Comparison of ENCODE assay signal across 9 cellular contexts in genomic region chr12:132285991-132286681, GRCh38. TPM values are rescaled to one million over a fixed set of nuclear protein-coding genes. Genes with fewer than 3 reads are reported as not detected.
DNase-seq lines count a peak whose midpoint lies in the region; ATAC-seq, FAIRE-seq and TF ChIP-seq lines count a peak whose summit lies in the region.
"Had no signal": no experiment of that assay in that cellular context is flagged by ENCODE, and none has a peak within 500 bp of the region (broad histone marks: within the 10 kb centered on the region; RNA-seq: fewer than 3 reads in every experiment).

No MANE protein-coding gene starts in this region.

- CTCF ChIA-PET in activated naive CD4-positive, alpha-beta T cell treated with anti-CD3 and anti-CD28 coated beads for 36 hours (lab: Charles Lee), result no interaction called here

- peaks cover 0 to 86% of the 10 kb centered on the region in 2 donors for H3K27me3 ChIP-seq in breast epithelium

- TF ChIP-seq POLR2A in breast epithelium (IDR thresholded peaks at IDR 0.05), result no peak

- no peak for ATAC-seq in activated naive CD4-positive, alpha-beta T cell treated with anti-CD3 and anti-CD28 coated beads, Interleukin-2, amount 50 U/mL, for 72 hours
- ATAC-seq in left lobe of liver, result peak; percentile 65

- H3K27ac Mint-ChIP-seq in activated naive CD4-positive, alpha-beta T cell treated with anti-CD3 and anti-CD28 coated beads for 36 hours, result no peak overlapping the region
- no peak overlapping the region for H3K27ac Mint-ChIP-seq in activated naive CD4-positive, alpha-beta T cell treated with anti-CD3 and anti-CD28 coated beads, Interleukin-2, amount 50 U/mL, for 72 hours
- H3K27ac Mint-ChIP-seq in activated T-cell treated with anti-CD3 and anti-CD28 coated beads, Interleukin-2, amount 50 U/mL, for 24 hours, result no peak overlapping the region

- intact Hi-C loops in activated naive CD4-positive, alpha-beta T cell treated with anti-CD3 and anti-CD28 coated beads for 36 hours (cut with micrococcal nuclease), result loop anchor here (2.0 to 5.0 kb wide), 2 partner anchors 41 to 129 kb away; partner anchors contain the start of gene GALNT9
- intact Hi-C loops in breast epithelium (cut with DNase I; ENCODE audit: low total_unique reads), result no loop called here

- H3K4me3 ChIP-seq in breast epithelium, result peak overlapping the region in 2 of 3 donors; percentile 13 to 46

- no peaks in the 10 kb centered on the region for H3K9me3 ChIP-seq in breast epithelium

- H3K36me3 ChIP-seq in breast epithelium, result no peaks in the 10 kb centered on the region

- no peak overlapping the region for H3K4me3 Mint-ChIP-seq in activated naive CD4-positive, alpha-beta T cell treated with anti-CD3 and anti-CD28 coated beads for 36 hours
- H3K4me3 Mint-ChIP-seq in activated T-cell treated with anti-CD3 and anti-CD28 coated beads, Interleukin-2, amount 50 U/mL, for 24 hours, result no peak overlapping the region

- H3K36me3 Mint-ChIP-seq in activated naive CD4-positive, alpha-beta T cell treated with anti-CD3 and anti-CD28 coated beads for 36 hours (ENCODE audit: low read depth), result no peaks in the 10 kb centered on the region
- H3K36me3 Mint-ChIP-seq in activated naive CD4-positive, alpha-beta T cell treated with anti-CD3 and anti-CD28 coated beads, Interleukin-2, amount 50 U/mL, for 72 hours, result no peaks in the 10 kb centered on the region
- no peaks in the 10 kb centered on the region for H3K36me3 Mint-ChIP-seq in activated T-cell treated with anti-CD3 and anti-CD28 coated beads, Interleukin-2, amount 50 U/mL, for 24 hours (ENCODE audit: low read depth)

- DNase-seq in activated naive CD4-positive, alpha-beta T cell treated with anti-CD3 and anti-CD28 coated beads for 36 hours, result peak; percentile 21
- DNase-seq in activated naive CD4-positive, alpha-beta T cell treated with anti-CD3 and anti-CD28 coated beads, Interleukin-2, amount 50 U/mL, for 72 hours (ENCODE audit: low spot score in 2 of 2), result no peak
- DNase-seq in breast epithelium (ENCODE audit: low spot score in 2 of 2) (peak; percentile 47 to 67), left lobe of liver (ENCODE audit: low spot score) (peak; percentile 57), urothelium cell line (ENCODE audit: low spot score) (peak; percentile 82), GM20000 (ENCODE audit: low spot score) (no peak)
- no peak for DNase-seq in activated T-cell treated with anti-CD3 and anti-CD28 coated beads, Interleukin-2, amount 50 U/mL, for 24 hours
- no peak for DNase-seq in activated CD4-positive, alpha-beta T cell treated with anti-CD3 and anti-CD28 coated beads for 4 hours
- DNase-seq: NCI-H1694 had no signal

- peak; percentile 42 for FAIRE-seq in urothelium cell line (lab: Jason Lieb, UNC)

- H3K27ac ChIP-seq in breast epithelium, result no peak overlapping the region

- peaks cover 18% of the 10 kb centered on the region for H3K4me1 Mint-ChIP-seq in activated naive CD4-positive, alpha-beta T cell treated with anti-CD3 and anti-CD28 coated beads for 36 hours (ENCODE audit: low read depth)
- peaks cover 21% of the 10 kb centered on the region for H3K4me1 Mint-ChIP-seq in activated T-cell treated with anti-CD3 and anti-CD28 coated beads, Interleukin-2, amount 50 U/mL, for 24 hours (ENCODE audit: low read depth)

- no peak for TF ChIP-seq CTCF in breast epithelium (IDR thresholded peaks at IDR 0.05)
- no peak for TF ChIP-seq CTCF in GM20000 (IDR thresholded peaks at IDR 0.05; ENCODE audit: extremely low read depth, missing control alignments)

- peaks cover 28% of the 10 kb centered on the region for H3K27me3 Mint-ChIP-seq in activated naive CD4-positive, alpha-beta T cell treated with anti-CD3 and anti-CD28 coated beads for 36 hours (ENCODE audit: low read depth)
- H3K27me3 Mint-ChIP-seq in activated T-cell treated with anti-CD3 and anti-CD28 coated beads, Interleukin-2, amount 50 U/mL, for 24 hours, result peaks cover 36% of the 10 kb centered on the region

- H3K4me1 ChIP-seq in breast epithelium, result peaks cover 0 to 8% of the 10 kb centered on the region in 2 donors

- no peaks in the 10 kb centered on the region for H3K9me3 Mint-ChIP-seq in activated naive CD4-positive, alpha-beta T cell treated with anti-CD3 and anti-CD28 coated beads for 36 hours
- no peaks in the 10 kb centered on the region for H3K9me3 Mint-ChIP-seq in activated naive CD4-positive, alpha-beta T cell treated with anti-CD3 and anti-CD28 coated beads, Interleukin-2, amount 50 U/mL, for 72 hours
- H3K9me3 Mint-ChIP-seq in activated T-cell treated with anti-CD3 and anti-CD28 coated beads, Interleukin-2, amount 50 U/mL, for 24 hours, result no peaks in the 10 kb centered on the region

RNA-seq across cellular contexts. Expression of gene GALNT9, which starts 43.3 kb away (rescaled TPM):
- 1 to 10 TPM in 1 of 2 experiments, under 1 TPM in 1; 0.86 to 1.2 TPM for total RNA-seq in activated naive CD4-positive, alpha-beta T cell treated with anti-CD3 and anti-CD28 coated beads for 36 hours
- total RNA-seq in activated naive CD4-positive, alpha-beta T cell treated with anti-CD3 and anti-CD28 coated beads, Interleukin-2, amount 50 U/mL, for 72 hours, result under 1 TPM in 1 of 2 donors, not detected in 1; 0.41 TPM
- 1 to 10 TPM in 1 of 3 donors, not detected in 2; 2.9 TPM for total RNA-seq in breast epithelium
- not detected for total RNA-seq in left lobe of liver

Comparison
In these comparisons a context has a peak if more than half of its experiments do, and no peak if none do; other contexts are left out.
1. DNase-seq: peak in activated naive CD4-positive, alpha-beta T cell treated with anti-CD3 and anti-CD28 coated beads for 36 hours (single experiment), breast epithelium (2 of 2), left lobe of liver (single experiment) and urothelium cell line (single experiment); none in activated naive CD4-positive, alpha-beta T cell treated with anti-CD3 and anti-CD28 coated beads, Interleukin-2, amount 50 U/mL, for 72 hours (0 of 2), GM20000 (single experiment), activated T-cell treated with anti-CD3 and anti-CD28 coated beads, Interleukin-2, amount 50 U/mL, for 24 hours (single experiment) and activated CD4-positive, alpha-beta T cell treated with anti-CD3 and anti-CD28 coated beads for 4 hours (0 of 2).